Comparison of ENCODE assay signal across 20 cellular contexts in the genomic region with DNA sequence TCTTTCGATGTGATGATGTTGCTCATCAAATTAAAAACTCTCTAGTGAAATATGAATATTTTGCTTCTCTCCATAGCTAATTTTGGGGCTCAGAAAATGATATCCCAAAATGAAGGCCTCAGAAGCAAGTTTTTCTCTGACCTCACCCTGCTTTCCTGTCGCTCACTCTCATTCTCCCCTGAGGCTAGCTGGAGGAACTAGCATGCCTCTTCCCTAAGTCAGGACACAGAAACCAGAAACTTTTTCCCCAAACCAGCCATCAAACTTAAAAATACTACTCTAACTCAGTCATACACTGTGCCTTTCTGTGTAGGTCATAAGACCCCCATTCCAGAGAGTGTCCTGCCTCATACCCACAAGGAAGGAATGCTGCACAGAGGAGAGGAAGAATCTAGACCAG.
"Had no signal": no experiment of that assay in that cellular context is flagged by ENCODE, and none has a peak within 500 bp of the region (broad histone marks: within the 10 kb centered on the region; RNA-seq: fewer than 3 reads in every experiment).

No MANE protein-coding gene starts in this region.

- H3K36me3 ChIP-seq: brain microvascular endothelial cell, gastroesophageal sphincter, heart right ventricle, neural progenitor cell, ovary, transverse colon, vagina had no signal

- ATAC-seq: activated naive CD4-positive, alpha-beta T cell treated with anti-CD3 and anti-CD28 coated beads, Interleukin-2, amount 50 U/mL, for 72 hours; esophagus mucosa; gastroesophageal sphincter; heart right ventricle; naive thymus-derived CD4-positive, alpha-beta T cell; psoas muscle; right cardiac atrium had no signal

- H3K4me3 Mint-ChIP-seq: central memory CD8-positive, alpha-beta T cell; immature natural killer cell; naive thymus-derived CD4-positive, alpha-beta T cell; neural progenitor cell; stimulated activated naive CD8-positive, alpha-beta T cell treated with anti-CD3 and anti-CD28 coated beads, Interleukin-15, Interleukin-2, amounts not matched to agents 100 ng/mL and 50 ng/mL, for 24 hours; T-helper 1 cell treated with Interleukin-12 subunit alpha and Interleukin-12 subunit beta and Interleukin-4 antibody, amounts not matched to agents 30 μg/mL and 1 μg/mL, for 36 hours had no signal

- H3K4me2 ChIP-seq: neural progenitor cell had no signal

- H3K9ac ChIP-seq: neural progenitor cell had no signal

- H3K36me3 Mint-ChIP-seq: immature natural killer cell, neural progenitor cell had no signal

- H3K4me1 ChIP-seq: gastroesophageal sphincter, heart right ventricle, neural progenitor cell, psoas muscle, transverse colon, vagina had no signal

- H3K27me3 Mint-ChIP-seq: central memory CD8-positive, alpha-beta T cell; naive thymus-derived CD4-positive, alpha-beta T cell; stimulated activated naive CD8-positive, alpha-beta T cell treated with anti-CD3 and anti-CD28 coated beads, Interleukin-15, Interleukin-2, amounts not matched to agents 100 ng/mL and 50 ng/mL, for 24 hours had no signal

- H3K4me1 Mint-ChIP-seq: central memory CD8-positive, alpha-beta T cell; immature natural killer cell; naive thymus-derived CD4-positive, alpha-beta T cell; neural progenitor cell had no signal

- H3K9me3 ChIP-seq: gastroesophageal sphincter, heart right ventricle, ovary, psoas muscle, transverse colon, vagina had no signal

- H3K27me3 ChIP-seq: brain microvascular endothelial cell, gastroesophageal sphincter, heart right ventricle, neural progenitor cell, ovary, transverse colon, vagina had no signal

- H3K27ac Mint-ChIP-seq: activated naive CD4-positive, alpha-beta T cell treated with anti-CD3 and anti-CD28 coated beads, Interleukin-2, amount 50 U/mL, for 72 hours; immature natural killer cell; naive thymus-derived CD4-positive, alpha-beta T cell; neural progenitor cell; stimulated activated naive CD8-positive, alpha-beta T cell treated with anti-CD3 and anti-CD28 coated beads, Interleukin-15, Interleukin-2, amounts not matched to agents 100 ng/mL and 50 ng/mL, for 24 hours; T-helper 1 cell treated with Interleukin-12 subunit alpha and Interleukin-12 subunit beta and Interleukin-4 antibody, amounts not matched to agents 30 μg/mL and 1 μg/mL, for 36 hours had no signal

- H2AFZ ChIP-seq: neural progenitor cell had no signal

- H3K9me3 Mint-ChIP-seq: neural progenitor cell had no signal

- DNase-seq: activated CD4-positive, CD25-positive, alpha-beta regulatory T cell treated with anti-CD3 and anti-CD28 coated beads, Interleukin-2, amount 50 U/mL, for 72 hours; activated gamma-delta T cell treated with Interleukin-2 at 50 U/mL for 16 hours; brain microvascular endothelial cell; heart right ventricle; immature natural killer cell; mesenchymal stem cell; naive thymus-derived CD4-positive, alpha-beta T cell; ovary; psoas muscle; right cardiac atrium; transverse colon had no signal

- H3K4me3 ChIP-seq: coronary artery, gastroesophageal sphincter, heart right ventricle, neural progenitor cell, ovary, psoas muscle, transverse colon, vagina had no signal

- H3K27ac ChIP-seq: brain microvascular endothelial cell, coronary artery, gastroesophageal sphincter, heart right ventricle, neural progenitor cell, ovary, psoas muscle, transverse colon, vagina had no signal
